8 cellular contexts compared by ENCODE assay signal in genomic region chr6:119348308-119349040, GRCh38. TPM values are rescaled to one million over a fixed set of nuclear protein-coding genes. Genes with fewer than 3 reads are reported as not detected.
DNase-seq lines count a peak whose midpoint lies in the region; ATAC-seq and TF ChIP-seq lines count a peak whose summit lies in the region.

No MANE protein-coding gene starts in this region.

- ATAC-seq in HG03175 (IDR thresholded peaks at IDR 0.05; ENCODE audit: unreplicated experiment) (peak; percentile 7), lower lobe of right lung (peak; percentile 9 to 20), HG03565 (IDR thresholded peaks at IDR 0.05; ENCODE audit: unreplicated experiment) (no peak)
- ATAC-seq in stimulated activated effector memory CD8-positive, alpha-beta T cell treated with anti-CD3 and anti-CD28 coated beads, Interleukin-12 subunit alpha, Interleukin-12 subunit beta, amount 100 ng/mL, for 72 hours: peak; percentile 6

- H3K4me1 ChIP-seq in lower lobe of right lung: peaks cover 43% of the 10 kb centered on the region

- no peaks in the 10 kb centered on the region for H3K9me3 Mint-ChIP-seq in stimulated activated effector memory CD8-positive, alpha-beta T cell treated with anti-CD3 and anti-CD28 coated beads, Interleukin-12 subunit alpha, Interleukin-12 subunit beta, amount 100 ng/mL, for 72 hours

- no peak overlapping the region for H3K27ac ChIP-seq in WERI-Rb-1
- peak overlapping the region; percentile 97 for H3K27ac ChIP-seq in lower lobe of right lung

- H3K36me3 Mint-ChIP-seq in stimulated activated effector memory CD8-positive, alpha-beta T cell treated with anti-CD3 and anti-CD28 coated beads, Interleukin-12 subunit alpha, Interleukin-12 subunit beta, amount 100 ng/mL, for 72 hours: peaks cover 36% of the 10 kb centered on the region

- H3K4me3 ChIP-seq in WERI-Rb-1 (ENCODE audit: low read depth, low read length) (peak overlapping the region; percentile 65), lower lobe of right lung (peak overlapping the region; percentile 91)

- TF ChIP-seq CTCF in WERI-Rb-1 (IDR thresholded peaks at IDR 0.05; ENCODE audit: low read depth, low read length) (no peak), lower lobe of right lung (IDR thresholded peaks at IDR 0.05) (no peak)

- H3K9me3 ChIP-seq in WERI-Rb-1 (ENCODE audit: severe bottlenecking) (no peaks in the 10 kb centered on the region), lower lobe of right lung (no peaks in the 10 kb centered on the region)

- H3K36me3 ChIP-seq in WERI-Rb-1 (no peaks in the 10 kb centered on the region), lower lobe of right lung (no peaks in the 10 kb centered on the region)

- H3K27me3 ChIP-seq in WERI-Rb-1 (ENCODE audit: insufficient read depth, low read depth, severe bottlenecking): peaks cover 69% of the 10 kb centered on the region
- no peaks in the 10 kb centered on the region for H3K27me3 ChIP-seq in lower lobe of right lung (ENCODE audit: low read depth)

- peaks cover 40% of the 10 kb centered on the region for H3K4me1 Mint-ChIP-seq in stimulated activated effector memory CD8-positive, alpha-beta T cell treated with anti-CD3 and anti-CD28 coated beads, Interleukin-12 subunit alpha, Interleukin-12 subunit beta, amount 100 ng/mL, for 72 hours

- intact Hi-C loops in lower lobe of right lung (cut with DNase I): no loop called here

- H3K27ac Mint-ChIP-seq in stimulated activated effector memory CD8-positive, alpha-beta T cell treated with anti-CD3 and anti-CD28 coated beads, Interleukin-12 subunit alpha, Interleukin-12 subunit beta, amount 100 ng/mL, for 72 hours: peak overlapping the region; percentile 90

- DNase-seq in DMS53 (lab: John Stamatoyannopoulos, UW) (peak; percentile 23), DMS53 treated with DMSO at 0.1 percent for 48 hours (lab: John Stamatoyannopoulos, UW; ENCODE audit: unreplicated experiment) (no peak), WERI-Rb-1 (no peak), cerebellum (ENCODE audit: low spot score) (peak; percentile 27), lower lobe of right lung (peak; percentile 51)
- DNase-seq in stimulated activated effector memory CD8-positive, alpha-beta T cell treated with anti-CD3 and anti-CD28 coated beads, Interleukin-12 subunit alpha, Interleukin-12 subunit beta, amount 100 ng/mL, for 72 hours (ENCODE audit: low spot score in 2 of 2): peak; percentile 20 to 68

- peak overlapping the region; percentile 93 for H3K4me3 Mint-ChIP-seq in stimulated activated effector memory CD8-positive, alpha-beta T cell treated with anti-CD3 and anti-CD28 coated beads, Interleukin-12 subunit alpha, Interleukin-12 subunit beta, amount 100 ng/mL, for 72 hours

RNA-seq across cellular contexts. Expression of gene MAN1A1, which starts 1.1 kb away (rescaled TPM):
- 31.1 TPM for total RNA-seq in cerebellum
- 78.0 TPM for total RNA-seq in lower lobe of right lung

Comparison
In these comparisons a context has a peak if more than half of its experiments do, and no peak if none do; other contexts are left out.
1. DNase-seq: peak in DMS53 (single experiment), cerebellum (single experiment), lower lobe of right lung (single experiment) and stimulated activated effector memory CD8-positive, alpha-beta T cell treated with anti-CD3 and anti-CD28 coated beads, Interleukin-12 subunit alpha, Interleukin-12 subunit beta, amount 100 ng/mL, for 72 hours (2 of 2); none in DMS53 treated with DMSO at 0.1 percent for 48 hours (single experiment) and WERI-Rb-1 (single experiment).